ENCODE assay signal across 9 cellular contexts in the genomic region with DNA sequence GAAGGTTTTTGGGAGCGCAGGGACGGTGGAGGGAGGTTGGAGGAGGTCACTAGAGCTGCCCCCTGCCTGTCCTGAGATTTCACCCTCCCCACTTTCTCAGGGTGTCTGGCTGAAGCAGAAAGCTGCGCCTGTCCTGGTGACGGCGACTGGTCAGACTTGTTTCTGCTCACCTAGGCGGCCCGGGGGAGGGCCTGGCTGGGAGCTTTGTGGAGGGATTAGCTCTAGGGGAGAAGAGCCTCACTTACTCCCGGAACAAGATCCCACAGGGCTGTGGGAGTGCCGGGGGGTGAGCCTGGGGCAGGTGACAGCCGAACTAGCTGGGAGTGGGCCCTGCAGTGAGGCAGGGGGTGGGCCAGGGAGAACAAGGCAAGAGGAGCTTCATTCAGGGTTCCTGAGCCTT. TPM values are rescaled to one million over a fixed set of nuclear protein-coding genes. Genes with fewer than 3 reads are reported as not detected.
A peak's percentile ranks its signal among the peaks of the same experiment; 100 is the strongest.
DNase-seq lines count a peak whose midpoint lies in the region; ATAC-seq and TF ChIP-seq lines count a peak whose summit lies in the region.
"Had no signal": no experiment of that assay in that cellular context is flagged by ENCODE, and none has a peak within 500 bp of the region (broad histone marks: within the 10 kb centered on the region; RNA-seq: fewer than 3 reads in every experiment).

No MANE protein-coding gene starts in this region.

- POLR2A ChIA-PET in PC-9 (lab: Charles Lee; ENCODE audit: unreplicated experiment): interaction anchor here (0.6 to 1.7 kb wide), 3 partner anchors 10 to 12 kb away, joined by 7 read pairs; no protein-coding TSS in a partner anchor

- H2AFZ ChIP-seq in PC-9: no peak overlapping the region

- CTCF ChIA-PET in PC-9 (lab: Charles Lee): interaction anchor here (0.7 to 1.8 kb wide), 5 partner anchors 11 to 103 kb away, joined by 3 to 6 read pairs (median 3); a partner anchor contains a TSS

- peak overlapping the region; percentile 81 for H3K4me2 ChIP-seq in PC-9

- H3K9me3 ChIP-seq in PC-9 (ENCODE audit: insufficient read depth, low read depth): no peaks in the 10 kb centered on the region

- no peak for ATAC-seq in GM18519 (IDR thresholded peaks at IDR 0.05; ENCODE audit: low FRiP score, unreplicated experiment)
- ATAC-seq in GM19324 (IDR thresholded peaks at IDR 0.05; ENCODE audit: low FRiP score, unreplicated experiment): no peak
- ATAC-seq in GM19455 (IDR thresholded peaks at IDR 0.05; ENCODE audit: unreplicated experiment): no peak
- ATAC-seq: left colon had no signal

- H3K4me3 ChIP-seq in PC-9: peak overlapping the region; percentile 32; the same call in 1 of the 2 replicates

- peak overlapping the region; percentile 95 for H3K27ac Mint-ChIP-seq in progenitor cell of endocrine pancreas

- intact Hi-C loops in PC-9 (cut with micrococcal nuclease; ENCODE audit: unreplicated experiment): loop anchor here (1.0 kb wide), 1 partner anchor 9 kb away; no protein-coding TSS in a partner anchor

- peak overlapping the region; percentile 37 for H3K4me3 Mint-ChIP-seq in progenitor cell of endocrine pancreas (ENCODE audit: low read depth)

- H3K9me3 Mint-ChIP-seq in progenitor cell of endocrine pancreas (ENCODE audit: low read depth): no peaks in the 10 kb centered on the region

- no peaks in the 10 kb centered on the region for H3K27me3 ChIP-seq in PC-9 (ENCODE audit: insufficient read depth, low read depth)

- no peaks in the 10 kb centered on the region for H3K27me3 Mint-ChIP-seq in progenitor cell of endocrine pancreas

- peaks cover 71% of the 10 kb centered on the region for H3K4me1 Mint-ChIP-seq in progenitor cell of endocrine pancreas (ENCODE audit: low read depth)

- DNase-seq in DMS53 (lab: John Stamatoyannopoulos, UW) (peak; percentile 70), DMS53 treated with DMSO at 0.1 percent for 48 hours (lab: John Stamatoyannopoulos, UW; ENCODE audit: unreplicated experiment) (no peak), PC-9 (peak; percentile 84 to 85), epithelial cell of prostate (ENCODE audit: low read depth, low spot score) (peak; percentile 56), progenitor cell of endocrine pancreas (ENCODE audit: low spot score, unreplicated experiment) (peak; percentile 49)

- peaks cover 4% of the 10 kb centered on the region; the same call in 1 of the 2 replicates for H3F3A ChIP-seq in PC-9 (ENCODE audit: insufficient read depth, low read depth)

- no peaks in the 10 kb centered on the region for H3K36me3 ChIP-seq in PC-9 (ENCODE audit: low read depth)

- H3K9me2 ChIP-seq in PC-9 (ENCODE audit: insufficient read depth): no peaks in the 10 kb centered on the region

- peaks cover 50% of the 10 kb centered on the region for H3K4me1 ChIP-seq in PC-9 (replicated peaks; ENCODE audit: insufficient read depth)

- peaks cover 30% of the 10 kb centered on the region for H3K79me2 ChIP-seq in PC-9 (ENCODE audit: low read depth)

- H4K20me1 ChIP-seq in PC-9 (ENCODE audit: insufficient read depth): peaks cover 9% of the 10 kb centered on the region

- peaks cover 2% of the 10 kb centered on the region for H3K36me3 Mint-ChIP-seq in progenitor cell of endocrine pancreas (ENCODE audit: insufficient read depth)

- TF ChIP-seq CTCF in PC-9 (conservative IDR thresholded peaks at IDR 0.05) (no peak; the same call in 1 of the 2 replicates), progenitor cell of endocrine pancreas (IDR thresholded peaks at IDR 0.05; ENCODE audit: unreplicated experiment) (no peak)

- H3K27ac ChIP-seq in PC-9 (peak overlapping the region; percentile 66), epithelial cell of prostate (peak overlapping the region; percentile 85)

- BruUV-seq in PC-9 (replicated peaks; lab: Mats Ljungman, UMichigan): no TSS peak

RNA-seq across cellular contexts. Expression of gene NHERF1, which starts 11.5 kb away (rescaled TPM):
- total RNA-seq in PC-9 (2021) (83.6 and 105 TPM in 2 replicates), progenitor cell of endocrine pancreas (135 and 143 TPM in 2 replicates)

RNA-seq across cellular contexts. Expression of gene NAT9, which starts 16.2 kb away (rescaled TPM):
- 31.5 and 37.6 TPM in 2 replicates for total RNA-seq in PC-9 (2021)
- 59.6 and 60.2 TPM in 2 replicates for total RNA-seq in progenitor cell of endocrine pancreas

RNA-seq across cellular contexts. Expression of gene RAB37, which starts 22.9 kb away (rescaled TPM):
- total RNA-seq in PC-9 (2021) (not detected in 2 replicates), progenitor cell of endocrine pancreas (3.2 TPM in 2 replicates)

RNA-seq across cellular contexts. Expression of gene CD300LF, which starts 47.2 kb away (rescaled TPM):
- total RNA-seq in PC-9 (2021) (not detected in 2 replicates), progenitor cell of endocrine pancreas (not detected in 2 replicates)
